29 cellular contexts compared by ENCODE assay signal in the genomic region with DNA sequence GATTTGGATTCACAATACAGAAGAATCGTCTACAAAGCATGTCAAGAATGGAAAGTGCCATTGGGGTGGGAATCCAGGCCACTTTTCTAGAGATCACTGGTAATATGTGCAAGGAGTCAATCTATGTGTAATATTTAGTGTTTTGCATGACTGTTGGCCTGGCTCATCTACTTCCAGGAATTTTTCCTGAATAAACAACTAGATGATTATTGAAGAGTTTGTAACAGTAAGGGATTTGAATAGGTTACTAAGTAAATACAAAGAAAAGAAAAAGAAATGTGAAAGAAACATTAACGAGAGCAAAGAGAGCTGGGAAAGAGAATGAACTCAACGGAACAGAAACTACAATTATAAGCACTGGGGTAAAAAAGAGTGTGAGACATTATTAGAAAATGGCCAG.
"Had no signal": no experiment of that assay in that cellular context is flagged by ENCODE, and none has a peak within 500 bp of the region (broad histone marks: within the 10 kb centered on the region; RNA-seq: fewer than 3 reads in every experiment).

No MANE protein-coding gene starts in this region.

- H3K36me3 Mint-ChIP-seq: activated naive CD4-positive, alpha-beta T cell treated with anti-CD3 and anti-CD28 coated beads, Interleukin-2, amount 50 U/mL, for 72 hours had no signal

- H3K27ac Mint-ChIP-seq: activated CD4-positive, alpha-beta T cell treated with anti-CD3 and anti-CD28 coated beads, Interleukin-2, amount 10 ng/mL, durations not matched to agents 24 days and 14 days; activated CD8-positive, alpha-beta T cell treated with anti-CD3 and anti-CD28 coated beads for 36 hours; activated naive CD4-positive, alpha-beta T cell treated with anti-CD3 and anti-CD28 coated beads for 36 hours; activated naive CD4-positive, alpha-beta T cell treated with anti-CD3 and anti-CD28 coated beads, Interleukin-2, amount 50 U/mL, for 72 hours; activated T-helper 1 cell treated with anti-CD3 and anti-CD28 coated beads, Interleukin-12 subunit alpha, Interleukin-12 subunit beta, Interleukin-2, Interleukin-4 antibody, amounts not matched to agents 30 ng/mL and 10 ng/mL and 1 ng/mL, durations not matched to agents 14 hours and 24 hours and 36 hours had no signal

- H3K9me3 Mint-ChIP-seq: activated CD4-positive, alpha-beta T cell treated with anti-CD3 and anti-CD28 coated beads, Interleukin-2, amount 10 ng/mL, durations not matched to agents 24 days and 14 days; activated CD8-positive, alpha-beta T cell treated with anti-CD3 and anti-CD28 coated beads for 36 hours; activated T-helper 1 cell treated with anti-CD3 and anti-CD28 coated beads, Interleukin-12 subunit alpha, Interleukin-12 subunit beta, Interleukin-2, Interleukin-4 antibody, amounts not matched to agents 30 ng/mL and 10 ng/mL and 1 ng/mL, durations not matched to agents 14 hours and 24 hours and 36 hours had no signal

- H3K4me1 Mint-ChIP-seq: activated CD4-positive, alpha-beta T cell treated with anti-CD3 and anti-CD28 coated beads, Interleukin-2, amount 10 ng/mL, durations not matched to agents 24 days and 14 days had no signal

- H3K4me3 ChIP-seq: adrenal gland, body of pancreas, MG63, Peyer's patch had no signal

- H3K4me3 Mint-ChIP-seq: activated CD4-positive, alpha-beta T cell treated with anti-CD3 and anti-CD28 coated beads, Interleukin-2, amount 10 ng/mL, durations not matched to agents 24 days and 14 days; activated CD8-positive, alpha-beta T cell treated with anti-CD3 and anti-CD28 coated beads for 36 hours; activated naive CD4-positive, alpha-beta T cell treated with anti-CD3 and anti-CD28 coated beads for 36 hours; activated T-helper 1 cell treated with anti-CD3 and anti-CD28 coated beads, Interleukin-12 subunit alpha, Interleukin-12 subunit beta, Interleukin-2, Interleukin-4 antibody, amounts not matched to agents 30 ng/mL and 10 ng/mL and 1 ng/mL, durations not matched to agents 14 hours and 24 hours and 36 hours had no signal

- ATAC-seq: activated CD8-positive, alpha-beta T cell treated with anti-CD3 and anti-CD28 coated beads for 36 hours; activated naive CD4-positive, alpha-beta T cell treated with anti-CD3 and anti-CD28 coated beads, Interleukin-2, amount 50 U/mL, for 72 hours; body of pancreas; PC-3 had no signal

- DNase-seq: activated CD4-positive, alpha-beta T cell treated with anti-CD3 and anti-CD28 coated beads, Interleukin-2, amount 10 ng/mL, durations not matched to agents 24 days and 14 days; activated CD4-positive, alpha-beta T cell treated with anti-CD3 and anti-CD28 coated beads, Interleukin-2, amount 50 U/mL, for 4 hours; activated CD8-positive, alpha-beta T cell treated with anti-CD3 and anti-CD28 coated beads for 36 hours; activated gamma-delta T cell treated with Interleukin-2 at 50 U/mL for 16 hours; activated naive CD4-positive, alpha-beta T cell treated with anti-CD3 and anti-CD28 coated beads for 36 hours; activated T-cell treated with anti-CD3 and anti-CD28 coated beads, Interleukin-2, amount 50 U/mL, for 1 hour; adrenal gland; body of pancreas; caudate nucleus; Kasumi-1; KG1; MG63; NCI-H1048; NCI-H1105 treated with DMSO at 0.1 percent for 48 hours; NCI-H1436; NCI-H1694; NCI-H1930; NCI-H345; NCI-H524 treated with DMSO at 0.1 percent for 48 hours; NCI-H748 treated with DMSO at 0.1 percent for 48 hours; NK-92 treated with Interleukin-12 subunit alpha and Interleukin-12 subunit beta, amount 100 ng/mL, for 24 hours; PC-3; Peyer's patch; RPMI8226; SIG-M5; T1000; WERI-Rb-1 had no signal
